19 cellular contexts compared by ENCODE assay signal in the genomic region with DNA sequence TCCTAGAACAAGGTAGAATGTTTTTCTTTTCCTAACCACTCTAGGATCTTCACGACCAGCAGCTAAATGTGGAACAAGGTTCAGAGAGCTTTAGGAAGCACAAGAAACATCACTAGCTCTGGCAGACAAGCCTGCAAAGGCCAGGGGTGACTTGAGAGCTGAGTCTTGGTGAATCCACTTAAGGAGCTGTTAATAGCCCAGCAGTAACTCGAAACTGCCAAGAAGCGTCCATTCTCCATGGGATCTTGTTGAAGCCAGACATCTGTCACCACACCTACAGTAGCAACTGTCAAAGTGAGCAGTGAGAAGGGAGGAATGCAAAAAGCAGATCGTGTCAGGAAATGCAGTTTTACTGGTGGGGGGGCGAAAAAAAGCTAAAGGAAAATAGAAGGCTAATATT.
"Had no signal": no experiment of that assay in that cellular context is flagged by ENCODE, and none has a peak within 500 bp of the region (broad histone marks: within the 10 kb centered on the region; RNA-seq: fewer than 3 reads in every experiment).

No MANE protein-coding gene starts in this region.

- H3K36me3 Mint-ChIP-seq: activated CD8-positive, alpha-beta memory T cell treated with anti-CD3 and anti-CD28 coated beads, Interleukin-2, amount 10 ng/mL, durations not matched to agents 7 days and 5 days had no signal

- H3K4me3 ChIP-seq: heart right ventricle, upper lobe of left lung had no signal

- H3K27ac ChIP-seq: heart right ventricle, upper lobe of left lung had no signal

- H3K4me1 Mint-ChIP-seq: activated CD4-positive, alpha-beta T cell treated with anti-CD3 and anti-CD28 coated beads for 36 hours; activated CD8-positive, alpha-beta memory T cell treated with anti-CD3 and anti-CD28 coated beads, Interleukin-2, amount 10 ng/mL, durations not matched to agents 7 days and 5 days; activated naive CD8-positive, alpha-beta T cell treated with anti-CD3 and anti-CD28 coated beads, Interleukin-2, amount 50 U/mL, for 24 hours; naive thymus-derived CD4-positive, alpha-beta T cell had no signal

- H3K4me3 Mint-ChIP-seq: activated CD4-positive, alpha-beta memory T cell treated with anti-CD3 and anti-CD28 coated beads for 36 hours; activated CD4-positive, alpha-beta T cell treated with anti-CD3 and anti-CD28 coated beads for 36 hours; activated CD8-positive, alpha-beta memory T cell treated with anti-CD3 and anti-CD28 coated beads, Interleukin-2, amount 10 ng/mL, durations not matched to agents 7 days and 5 days; activated naive CD4-positive, alpha-beta T cell treated with anti-CD3 and anti-CD28 coated beads for 36 hours; activated naive CD8-positive, alpha-beta T cell treated with anti-CD3 and anti-CD28 coated beads, Interleukin-2, amount 50 U/mL, for 24 hours; naive thymus-derived CD4-positive, alpha-beta T cell; stimulated activated naive CD8-positive, alpha-beta T cell treated with anti-CD3 and anti-CD28 coated beads, Interleukin-15, Interleukin-2, amounts not matched to agents 100 ng/mL and 50 ng/mL, for 24 hours had no signal

- H3K27me3 ChIP-seq: heart right ventricle, upper lobe of left lung had no signal

- DNase-seq: activated CD4-positive, alpha-beta memory T cell treated with anti-CD3 and anti-CD28 coated beads for 36 hours; activated CD4-positive, alpha-beta T cell treated with anti-CD3 and anti-CD28 coated beads for 36 hours; activated CD8-positive, alpha-beta memory T cell treated with anti-CD3 and anti-CD28 coated beads, Interleukin-2, amount 10 ng/mL, durations not matched to agents 7 days and 5 days; activated naive CD4-positive, alpha-beta T cell treated with anti-CD3 and anti-CD28 coated beads for 36 hours; activated naive CD8-positive, alpha-beta T cell treated with anti-CD3 and anti-CD28 coated beads, Interleukin-2, amount 50 U/mL, for 24 hours; activated T-cell treated with anti-CD3 and anti-CD28 coated beads, Interleukin-2, amount 50 U/mL, for 1 hour; aorta; cerebellar nuclear complex; effector CD8-positive, alpha-beta T cell; heart right ventricle; naive thymus-derived CD4-positive, alpha-beta T cell; nucleus accumbens; right cardiac atrium; small intestine; T-helper 1 cell; T1000; upper lobe of left lung had no signal

- H3K36me3 ChIP-seq: heart right ventricle, upper lobe of left lung had no signal

- H3K27ac Mint-ChIP-seq: activated CD4-positive, alpha-beta memory T cell treated with anti-CD3 and anti-CD28 coated beads for 36 hours; activated CD4-positive, alpha-beta T cell treated with anti-CD3 and anti-CD28 coated beads for 36 hours; activated CD8-positive, alpha-beta memory T cell treated with anti-CD3 and anti-CD28 coated beads, Interleukin-2, amount 10 ng/mL, durations not matched to agents 7 days and 5 days; activated naive CD4-positive, alpha-beta T cell treated with anti-CD3 and anti-CD28 coated beads for 36 hours; activated naive CD8-positive, alpha-beta T cell treated with anti-CD3 and anti-CD28 coated beads, Interleukin-2, amount 50 U/mL, for 24 hours; activated T-helper 2 cell treated with anti-CD3 and anti-CD28 coated beads, Interferon-gamma antibody, Interleukin-2, Interleukin-4, amounts not matched to agents 10 μg/mL and 5 μg/mL and 100 μg/mL, durations not matched to agents 14 hours and 24 hours and 36 hours; stimulated activated naive CD8-positive, alpha-beta T cell treated with anti-CD3 and anti-CD28 coated beads, Interleukin-15, Interleukin-2, amounts not matched to agents 100 ng/mL and 50 ng/mL, for 24 hours had no signal
